In the genomic region with DNA sequence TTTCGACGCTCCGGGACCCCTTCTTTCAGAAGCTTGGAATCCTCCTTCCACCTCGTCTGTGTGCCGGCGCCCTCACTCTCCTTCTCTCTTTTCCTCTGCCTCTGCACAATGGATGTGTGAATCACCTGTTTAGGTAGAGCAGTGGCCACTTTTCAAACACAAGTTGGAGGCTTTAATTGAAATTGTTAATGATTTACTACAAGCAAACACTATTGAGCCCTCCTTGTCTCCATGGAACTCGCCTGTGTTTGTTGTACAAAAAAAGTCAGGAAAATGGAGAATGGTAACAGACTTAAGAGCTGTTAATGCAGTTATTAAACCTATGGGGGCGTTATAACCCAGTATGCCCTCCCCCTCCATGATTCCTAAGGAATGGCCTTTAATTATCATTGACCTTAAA, we compare ENCODE assay signal across 1 cellular context.
TF ChIP-seq lines count a peak whose summit lies in the region.

No MANE protein-coding gene starts in this region.

TF ChIP-seq in HepG2, 621 proteins besides CTCF, POLR2A, EP300 and RAD21 (continued from another document):
- TF ChIP-seq, protein P1, sequence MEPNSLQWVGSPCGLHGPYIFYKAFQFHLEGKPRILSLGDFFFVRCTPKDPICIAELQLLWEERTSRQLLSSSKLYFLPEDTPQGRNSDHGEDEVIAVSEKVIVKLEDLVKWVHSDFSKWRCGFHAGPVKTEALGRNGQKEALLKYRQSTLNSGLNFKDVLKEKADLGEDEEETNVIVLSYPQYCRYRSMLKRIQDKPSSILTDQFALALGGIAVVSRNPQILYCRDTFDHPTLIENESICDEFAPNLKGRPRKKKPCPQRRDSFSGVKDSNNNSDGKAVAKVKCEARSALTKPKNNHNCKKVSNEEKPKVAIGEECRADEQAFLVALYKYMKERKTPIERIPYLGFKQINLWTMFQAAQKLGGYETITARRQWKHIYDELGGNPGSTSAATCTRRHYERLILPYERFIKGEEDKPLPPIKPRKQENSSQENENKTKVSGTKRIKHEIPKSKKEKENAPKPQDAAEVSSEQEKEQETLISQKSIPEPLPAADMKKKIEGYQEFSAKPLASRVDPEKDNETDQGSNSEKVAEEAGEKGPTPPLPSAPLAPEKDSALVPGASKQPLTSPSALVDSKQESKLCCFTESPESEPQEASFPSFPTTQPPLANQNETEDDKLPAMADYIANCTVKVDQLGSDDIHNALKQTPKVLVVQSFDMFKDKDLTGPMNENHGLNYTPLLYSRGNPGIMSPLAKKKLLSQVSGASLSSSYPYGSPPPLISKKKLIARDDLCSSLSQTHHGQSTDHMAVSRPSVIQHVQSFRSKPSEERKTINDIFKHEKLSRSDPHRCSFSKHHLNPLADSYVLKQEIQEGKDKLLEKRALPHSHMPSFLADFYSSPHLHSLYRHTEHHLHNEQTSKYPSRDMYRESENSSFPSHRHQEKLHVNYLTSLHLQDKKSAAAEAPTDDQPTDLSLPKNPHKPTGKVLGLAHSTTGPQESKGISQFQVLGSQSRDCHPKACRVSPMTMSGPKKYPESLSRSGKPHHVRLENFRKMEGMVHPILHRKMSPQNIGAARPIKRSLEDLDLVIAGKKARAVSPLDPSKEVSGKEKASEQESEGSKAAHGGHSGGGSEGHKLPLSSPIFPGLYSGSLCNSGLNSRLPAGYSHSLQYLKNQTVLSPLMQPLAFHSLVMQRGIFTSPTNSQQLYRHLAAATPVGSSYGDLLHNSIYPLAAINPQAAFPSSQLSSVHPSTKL (CRISPR knock-in tag; IDR thresholded peaks at IDR 0.05), result 0 out of 2 replicates have a peak, but pooled peaks have one; percentile 13
- peak; percentile 16; the same call in 1 of the 2 replicates for TF ChIP-seq ZMYM4 (CRISPR knock-in tag; IDR thresholded peaks at IDR 0.05)
- TF ChIP-seq, protein P2, sequence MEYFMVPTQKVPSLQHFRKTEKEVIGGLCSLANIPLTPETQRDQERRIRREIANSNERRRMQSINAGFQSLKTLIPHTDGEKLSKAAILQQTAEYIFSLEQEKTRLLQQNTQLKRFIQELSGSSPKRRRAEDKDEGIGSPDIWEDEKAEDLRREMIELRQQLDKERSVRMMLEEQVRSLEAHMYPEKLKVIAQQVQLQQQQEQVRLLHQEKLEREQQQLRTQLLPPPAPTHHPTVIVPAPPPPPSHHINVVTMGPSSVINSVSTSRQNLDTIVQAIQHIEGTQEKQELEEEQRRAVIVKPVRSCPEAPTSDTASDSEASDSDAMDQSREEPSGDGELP (IDR thresholded peaks at IDR 0.05; ENCODE audit: borderline replicate concordance, low read depth), result peak; percentile 26; the same call in 1 of the 2 replicates
- TF ChIP-seq TBX2 (CRISPR knock-in tag; IDR thresholded peaks at IDR 0.05; ENCODE audit: borderline replicate concordance), result peak; percentile 42; the same call in 1 of the 2 replicates
